In genomic region chr13:97205465-97205864, GRCh38 we compare ENCODE assay signal across 22 cellular contexts.
"Had no signal": no experiment of that assay in that cellular context is flagged by ENCODE, and none has a peak within 500 bp of the region (broad histone marks: within the 10 kb centered on the region; RNA-seq: fewer than 3 reads in every experiment).

No MANE protein-coding gene starts in this region.

- H3K9me3 ChIP-seq: body of pancreas, heart right ventricle, left lung, sigmoid colon, thyroid gland, upper lobe of right lung had no signal

- H3K36me3 ChIP-seq: heart right ventricle, left lung, sigmoid colon, spleen, thyroid gland, upper lobe of right lung had no signal

- H3K4me1 ChIP-seq: body of pancreas, left lung, thyroid gland had no signal

- ATAC-seq: activated CD8-positive, alpha-beta T cell treated with anti-CD3 and anti-CD28 coated beads, Interleukin-2, amount 10 ng/mL, durations not matched to agents 7 days and 5 days; body of pancreas; heart right ventricle; natural killer cell; upper lobe of right lung had no signal

- H3K27me3 ChIP-seq: body of pancreas, left lung, sigmoid colon, thyroid gland, upper lobe of right lung had no signal

- DNase-seq: activated CD4-positive, alpha-beta T cell treated with anti-CD3 and anti-CD28 coated beads for 1 hour; activated CD4-positive, alpha-beta T cell treated with anti-CD3 and anti-CD28 coated beads, Interleukin-2, amount 50 U/mL, for 1 hour; activated CD8-positive, alpha-beta T cell treated with anti-CD3 and anti-CD28 coated beads, Interleukin-2, amount 10 ng/mL, durations not matched to agents 7 days and 5 days; activated gamma-delta T cell; activated naive CD4-positive, alpha-beta T cell treated with anti-CD3 and anti-CD28 coated beads, Interleukin-2, amount 50 U/mL, for 16 hours; activated naive CD8-positive, alpha-beta T cell treated with anti-CD3 and anti-CD28 coated beads, Interleukin-2, amount 50 U/mL, for 24 hours; anterior cingulate cortex; body of pancreas; heart right ventricle; left lung; midbrain; natural killer cell; retina; sigmoid colon; spleen; stimulated activated CD4-positive, alpha-beta T cell treated with anti-CD3 and anti-CD28 coated beads, Interleukin-4, amount 100 ng/mL, for 1 hour; stimulated activated naive CD4-positive, alpha-beta T cell treated with Interleukin-2 at 50 U/mL for 16 hours; T-helper 9 cell; upper lobe of right lung had no signal

- FAIRE-seq: endometrium had no signal

- H3K27ac ChIP-seq: body of pancreas, heart right ventricle, left lung, sigmoid colon, spleen, thyroid gland, upper lobe of right lung had no signal

- H3K4me3 ChIP-seq: body of pancreas, heart right ventricle, left lung, lung, sigmoid colon, spleen, thyroid gland, upper lobe of right lung had no signal
